ENCODE assay signal across 22 cellular contexts in the genomic region with DNA sequence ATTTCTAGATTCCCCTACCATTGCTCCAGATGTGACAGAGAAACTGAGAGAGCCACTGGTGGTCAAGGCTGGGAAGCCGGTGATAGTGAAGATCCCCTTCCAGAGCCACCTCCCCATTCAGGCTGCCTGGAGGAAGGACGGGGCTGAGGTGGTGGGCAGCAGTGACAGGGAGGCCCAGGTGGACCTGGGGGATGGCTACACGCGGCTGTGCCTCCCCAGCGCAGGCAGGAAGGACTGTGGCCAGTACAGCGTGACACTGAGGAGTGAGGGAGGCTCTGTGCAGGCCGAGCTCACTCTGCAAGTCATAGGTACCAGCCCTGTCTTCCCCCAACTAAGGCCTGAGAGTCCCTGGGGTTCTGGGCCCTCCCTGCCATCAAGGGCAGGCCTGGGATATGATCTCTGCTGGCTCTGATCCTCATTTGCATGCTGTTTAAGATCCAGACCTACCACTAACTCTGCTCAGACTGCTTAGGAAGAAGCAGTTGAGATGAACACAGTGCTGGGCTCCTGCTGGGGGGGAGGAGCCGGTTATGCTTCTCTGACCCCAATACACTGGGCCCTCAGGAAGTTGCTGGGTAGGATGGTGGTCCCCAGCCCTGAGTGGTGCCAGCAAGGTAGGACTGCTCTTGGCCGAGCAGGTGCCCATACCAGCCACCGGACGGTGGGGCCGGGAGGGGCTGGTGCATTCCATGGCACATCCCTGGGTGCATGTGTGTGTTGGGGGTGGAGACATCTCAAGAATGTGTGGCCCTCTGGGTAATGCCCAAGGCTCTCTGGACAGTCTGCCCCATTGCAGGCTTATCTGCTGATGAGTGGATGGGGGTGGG. TPM values are rescaled to one million over a fixed set of nuclear protein-coding genes. Genes with fewer than 3 reads are reported as not detected.
DNase-seq lines count a peak whose midpoint lies in the region; ATAC-seq and TF ChIP-seq lines count a peak whose summit lies in the region.
"Had no signal": no experiment of that assay in that cellular context is flagged by ENCODE, and none has a peak within 500 bp of the region (broad histone marks: within the 10 kb centered on the region; RNA-seq: fewer than 3 reads in every experiment).

No MANE protein-coding gene starts in this region.

- CTCF ChIA-PET in SK-N-SH (lab: Yijun Ruan, JAX) = interaction anchor here (1.1 kb wide), 1 partner anchor 244 kb away, joined by 3 read pairs; no protein-coding TSS in a partner anchor

- H3K27me3 ChIP-seq in GM23338 (ENCODE audit: insufficient read depth) (no peaks in the 10 kb centered on the region), SK-N-SH (ENCODE audit: insufficient read depth) (peaks cover 25% of the 10 kb centered on the region)
- H3K27me3 ChIP-seq: pancreas, sigmoid colon, vagina had no signal

- no peak overlapping the region; the same call in 2 of the 3 replicates for H3K4me3 Mint-ChIP-seq in GM23338
- no peak overlapping the region for H3K4me3 Mint-ChIP-seq in HFFc6
- H3K4me3 Mint-ChIP-seq: activated B cell treated with CpG ODN at 0.5 μM for 24 hours; activated CD8-positive, alpha-beta T cell treated with anti-CD3 and anti-CD28 coated beads, Interleukin-2, amount 10 ng/mL, durations not matched to agents 7 days and 5 days; activated T-helper 1 cell treated with anti-CD3 and anti-CD28 coated beads, Interleukin-12 subunit alpha, Interleukin-12 subunit beta, Interleukin-2, Interleukin-4 antibody, amounts not matched to agents 30 ng/mL and 10 ng/mL and 1 ng/mL, durations not matched to agents 14 hours and 24 hours and 36 hours; brain; CD8-positive, alpha-beta T cell; T-helper 2 cell treated with Interferon-gamma antibody and Interleukin-4, amounts not matched to agents 5 μg/mL and 100 μg/mL, for 36 hours had no signal

- WGBS in SK-N-SH (ENCODE audit: low lambda C conversion rate) = 82% methylated on average over 7 of the region's 12 CpGs

- H3K9me3 Mint-ChIP-seq in GM23338 = no peaks in the 10 kb centered on the region
- H3K9me3 Mint-ChIP-seq in HFFc6 = no peaks in the 10 kb centered on the region
- H3K9me3 Mint-ChIP-seq: activated B cell treated with CpG ODN at 0.5 μM for 24 hours; activated T-helper 1 cell treated with anti-CD3 and anti-CD28 coated beads, Interleukin-12 subunit alpha, Interleukin-12 subunit beta, Interleukin-2, Interleukin-4 antibody, amounts not matched to agents 30 ng/mL and 10 ng/mL and 1 ng/mL, durations not matched to agents 14 hours and 24 hours and 36 hours; CD8-positive, alpha-beta T cell; T-helper 2 cell treated with Interferon-gamma antibody and Interleukin-4, amounts not matched to agents 5 μg/mL and 100 μg/mL, for 36 hours had no signal

- H3K4me1 Mint-ChIP-seq in GM23338 = peaks cover 7% of the 10 kb centered on the region
- H3K4me1 Mint-ChIP-seq in HFFc6 (ENCODE audit: low read depth) = no peaks in the 10 kb centered on the region
- H3K4me1 Mint-ChIP-seq: activated B cell treated with CpG ODN at 0.5 μM for 24 hours, brain had no signal

- intact Hi-C loops in posterior vena cava (cut with DNase I) = no loop called here
- intact Hi-C loops in Right ventricle myocardium inferior (cut with DNase I) = no loop called here

- H3K4me2 ChIP-seq in GM23338 = no peak overlapping the region
- no peak overlapping the region for H3K4me2 ChIP-seq in SK-N-SH

- H3K27ac ChIP-seq in GM23338 (ENCODE audit: low read depth) = no peak overlapping the region
- H3K27ac ChIP-seq in SK-N-SH (ENCODE audit: low read depth in 2 of 2, low read length in 1 of 2) = no peak overlapping the region
- H3K27ac ChIP-seq: esophagus squamous epithelium, pancreas, sigmoid colon, vagina had no signal

- peaks cover 5% of the 10 kb centered on the region for H3K27me3 Mint-ChIP-seq in GM23338 (ENCODE audit: insufficient read depth, low read depth, poor library complexity)
- H3K27me3 Mint-ChIP-seq in HFFc6 (ENCODE audit: insufficient read depth) = peaks cover 58% of the 10 kb centered on the region

- POLR2A ChIA-PET in SK-N-SH (lab: Yijun Ruan, JAX) = no interaction called here

- H3K9me2 ChIP-seq in GM23338 (ENCODE audit: insufficient read depth) = no peaks in the 10 kb centered on the region
- no peaks in the 10 kb centered on the region for H3K9me2 ChIP-seq in SK-N-SH

- H3K9me3 ChIP-seq in SK-N-SH = no peaks in the 10 kb centered on the region
- H3K9me3 ChIP-seq: esophagus squamous epithelium, pancreas, sigmoid colon, vagina had no signal

- H3K79me2 ChIP-seq in GM23338 (replicated peaks; ENCODE audit: insufficient read depth) (no peaks in the 10 kb centered on the region), SK-N-SH (ENCODE audit: insufficient read depth) (no peaks in the 10 kb centered on the region)

- TF ChIP-seq EP300 in SK-N-SH (IDR thresholded peaks at IDR 0.05; ENCODE audit: borderline replicate concordance in 1 of 2, low read depth in 1 of 2, low read length in 1 of 2) = no peak

- no peak overlapping the region for H2AFZ ChIP-seq in GM23338
- H2AFZ ChIP-seq in SK-N-SH (ENCODE audit: low read depth) = no peak overlapping the region

- no peak for ATAC-seq in GM23338
- ATAC-seq in Right ventricle myocardium inferior = no peak
- ATAC-seq: activated CD8-positive, alpha-beta T cell treated with anti-CD3 and anti-CD28 coated beads, Interleukin-2, amount 10 ng/mL, durations not matched to agents 7 days and 5 days; CD8-positive, alpha-beta T cell; pancreas had no signal

- DNase-seq in GM23338 (ENCODE audit: low spot score) (no peak), Kasumi-1 (lab: John Stamatoyannopoulos, UW) (peak; percentile 16 to 30), iPS-NIHi11 (ENCODE audit: low spot score) (peak; percentile 48), posterior vena cava (ENCODE audit: low spot score) (peak; percentile 50), Right ventricle myocardium inferior (ENCODE audit: missing footprints) (no peak), SK-N-SH (no peak), HFFc6 (no peak)
- DNase-seq: activated B cell treated with CpG ODN at 0.5 μM for 24 hours; activated CD8-positive, alpha-beta T cell treated with anti-CD3 and anti-CD28 coated beads, Interleukin-2, amount 10 ng/mL, durations not matched to agents 7 days and 5 days; effector memory CD4-positive, alpha-beta T cell; esophagus squamous epithelium; KG1; kidney glomerular epithelial cell; mesenchymal stem cell; NCI-H1694 treated with DMSO at 0.1 percent for 48 hours; sigmoid colon had no signal

- H3K4me3 ChIP-seq in GM23338 (no peak overlapping the region), SK-N-SH (ENCODE audit: low read depth in 2 of 2, low read length in 1 of 2) (no peak overlapping the region)
- H3K4me3 ChIP-seq: esophagus squamous epithelium, pancreas, sigmoid colon, vagina had no signal

- H3K36me3 ChIP-seq in GM23338 (ENCODE audit: insufficient read depth) (no peaks in the 10 kb centered on the region), SK-N-SH (replicated peaks in 1 of 2; ENCODE audit: control insufficient read depth in 1 of 2, insufficient read depth in 2 of 2, low read length in 1 of 2) (no peaks in the 10 kb centered on the region)
- H3K36me3 ChIP-seq: esophagus squamous epithelium, sigmoid colon, vagina had no signal

- no peaks in the 10 kb centered on the region for H3K4me1 ChIP-seq in GM23338 (ENCODE audit: insufficient read depth)
- H3K4me1 ChIP-seq in SK-N-SH (ENCODE audit: control insufficient read depth in 1 of 2, insufficient read depth in 2 of 2, low read depth in 1 of 2, low read length in 1 of 2) = no peaks in the 10 kb centered on the region
- H3K4me1 ChIP-seq: esophagus squamous epithelium, pancreas, sigmoid colon, vagina had no signal

- H4K20me1 ChIP-seq in GM23338 (replicated peaks; ENCODE audit: insufficient read depth) (no peaks in the 10 kb centered on the region), SK-N-SH (ENCODE audit: insufficient read depth) (no peaks in the 10 kb centered on the region)

- H3K36me3 Mint-ChIP-seq in GM23338 (ENCODE audit: low read depth) = no peaks in the 10 kb centered on the region
- H3K36me3 Mint-ChIP-seq in HFFc6 (ENCODE audit: low read depth) = no peaks in the 10 kb centered on the region
- H3K36me3 Mint-ChIP-seq: brain; CD8-positive, alpha-beta T cell had no signal

- TF ChIP-seq CTCF in GM23338 (conservative IDR thresholded peaks at IDR 0.05; ENCODE audit: low read depth in 2 of 2) (no peak), SK-N-SH (IDR thresholded peaks at IDR 0.05) (no peak), HFFc6 (IDR thresholded peaks at IDR 0.05) (no peak)

- no peak overlapping the region for H3K9ac ChIP-seq in SK-N-SH

- H3F3A ChIP-seq in GM23338 (replicated peaks; ENCODE audit: low read depth) (no peaks in the 10 kb centered on the region), SK-N-SH (replicated peaks; ENCODE audit: insufficient read depth) (no peaks in the 10 kb centered on the region)

- no peak for TF ChIP-seq RAD21 in SK-N-SH (IDR thresholded peaks at IDR 0.05; ENCODE audit: low read length)

- peak overlapping the region; percentile 86 for H3K27ac Mint-ChIP-seq in GM23338
- H3K27ac Mint-ChIP-seq in HFFc6 = no peak overlapping the region
- H3K27ac Mint-ChIP-seq: activated B cell treated with CpG ODN at 0.5 μM for 24 hours; activated CD8-positive, alpha-beta T cell treated with anti-CD3 and anti-CD28 coated beads, Interleukin-2, amount 10 ng/mL, durations not matched to agents 7 days and 5 days; activated T-helper 1 cell treated with anti-CD3 and anti-CD28 coated beads, Interleukin-12 subunit alpha, Interleukin-12 subunit beta, Interleukin-2, Interleukin-4 antibody, amounts not matched to agents 30 ng/mL and 10 ng/mL and 1 ng/mL, durations not matched to agents 14 hours and 24 hours and 36 hours; brain; CD8-positive, alpha-beta T cell; T-helper 2 cell treated with Interferon-gamma antibody and Interleukin-4, amounts not matched to agents 5 μg/mL and 100 μg/mL, for 36 hours had no signal

TF ChIP-seq in SK-N-SH, 30 proteins besides CTCF, POLR2A, EP300 and RAD21 (continues in another document):
- TF ChIP-seq POLR2AphosphoS5 (IDR thresholded peaks at IDR 0.05; ENCODE audit: low read depth, low read length) (no peak), NFIC (IDR thresholded peaks at IDR 0.05; ENCODE audit: borderline replicate concordance) (no peak), GATA2 (CRISPR knock-in tag; IDR thresholded peaks at IDR 0.05) (no peak), YY1 (IDR thresholded peaks at IDR 0.05; ENCODE audit: low read depth) (no peak), TCF12 (IDR thresholded peaks at IDR 0.05) (no peak)

RNA-seq across cellular contexts. Expression of a gene that starts 25.1 kb away (rescaled TPM):
- total RNA-seq in GM23338 (2014; rRNA removed; shearing (Covaris generic)) = not detected in 2 replicates
- polyA plus RNA-seq in GM23338 (2016; fragmentation: Nextera tagmentation; extraction: Ambion mirVana) = not detected in 2 replicates
- total RNA-seq in posterior vena cava = 1 to 10 TPM in 1 of 2 donors, under 1 TPM in 1; 0.90 to 3.4 TPM
- total RNA-seq in Right ventricle myocardium inferior = not detected
- 0.08 and 0.18 TPM in 2 replicates for polyA plus RNA-seq in SK-N-SH (2012; rRNA removed)
- polyA plus RNA-seq in SK-N-SH (2012; cell fraction: cytosol; rRNA removed) = 0.03 and 0.04 TPM in 2 replicates
- 0.46 and 0.90 TPM in 2 replicates for polyA plus RNA-seq in SK-N-SH (2012; cell fraction: nucleus; rRNA removed)
- not detected for total RNA-seq in HFFc6 (2021; fragmentation: NEBNext Ultra II Directional; extraction: Animal tissue kit (Norgen Biotek cat#: 25700))
- total RNA-seq: activated B cell treated with CpG ODN at 0.5 μM for 24 hours; activated CD8-positive, alpha-beta T cell treated with anti-CD3 and anti-CD28 coated beads, Interleukin-2, amount 10 ng/mL, durations not matched to agents 7 days and 5 days; activated T-helper 1 cell treated with anti-CD3 and anti-CD28 coated beads, Interleukin-12 subunit alpha, Interleukin-12 subunit beta, Interleukin-2, Interleukin-4 antibody, amounts not matched to agents 30 ng/mL and 10 ng/mL and 1 ng/mL, durations not matched to agents 14 hours and 24 hours and 36 hours; CD8-positive, alpha-beta T cell; esophagus squamous epithelium; vagina had no signal

Comparison
In these comparisons a context has a peak if more than half of its experiments do, and no peak if none do; other contexts are left out.
1. DNase-seq: peak in Kasumi-1 (2 of 2), iPS-NIHi11 (single experiment) and posterior vena cava (single experiment); none in GM23338 (single experiment), Right ventricle myocardium inferior (single experiment), SK-N-SH (single experiment) and HFFc6 (single experiment).